11 cellular contexts compared by ENCODE assay signal in the genomic region with DNA sequence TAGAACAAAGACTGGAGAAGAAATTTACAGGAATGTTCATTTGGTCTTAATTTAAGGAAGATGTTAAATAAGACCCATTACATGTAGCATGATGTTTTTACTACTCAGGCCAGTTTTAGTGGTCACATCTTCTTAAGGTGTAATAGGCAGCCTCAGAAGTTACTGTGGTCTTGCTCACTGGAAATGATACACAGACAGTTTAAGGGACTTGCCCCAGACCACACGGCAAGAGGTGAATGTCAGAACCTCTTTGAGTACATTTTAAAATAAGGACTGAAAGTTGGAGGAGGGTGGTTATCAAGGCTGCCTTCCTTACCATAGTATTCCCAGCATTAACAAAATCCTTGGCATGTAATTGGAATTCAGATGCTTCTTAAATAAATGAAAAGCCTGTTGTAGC. TPM values are rescaled to one million over a fixed set of nuclear protein-coding genes. Genes with fewer than 3 reads are reported as not detected.
DNase-seq lines count a peak whose midpoint lies in the region; ATAC-seq and TF ChIP-seq lines count a peak whose summit lies in the region.
"Had no signal": no experiment of that assay in that cellular context is flagged by ENCODE, and none has a peak within 500 bp of the region (broad histone marks: within the 10 kb centered on the region; RNA-seq: fewer than 3 reads in every experiment).

No MANE protein-coding gene starts in this region.

- peak; percentile 80 for ATAC-seq in GM18505 (IDR thresholded peaks at IDR 0.05; ENCODE audit: unreplicated experiment)
- ATAC-seq in GM21360 (IDR thresholded peaks at IDR 0.05; ENCODE audit: unreplicated experiment) = peak; percentile 74
- ATAC-seq in HG02943 (IDR thresholded peaks at IDR 0.05; ENCODE audit: low read depth, unreplicated experiment) = peak; percentile 83
- ATAC-seq in HG03575 (IDR thresholded peaks at IDR 0.05; ENCODE audit: extremely low read depth, insufficient number of reproducible peaks, low FRiP score, unreplicated experiment) = peak; percentile 62
- no peak for ATAC-seq in left ventricle myocardium superior

- H3K27me3 Mint-ChIP-seq in activated CD4-positive, alpha-beta T cell treated with anti-CD3 and anti-CD28 coated beads, Interleukin-2, amount 10 ng/mL, durations not matched to agents 24 days and 14 days = no peaks in the 10 kb centered on the region
- no peaks in the 10 kb centered on the region for H3K27me3 Mint-ChIP-seq in activated naive CD8-positive, alpha-beta T cell treated with anti-CD3 and anti-CD28 coated beads for 36 hours

- peaks cover 4% of the 10 kb centered on the region for H3K9me3 Mint-ChIP-seq in activated CD4-positive, alpha-beta T cell treated with anti-CD3 and anti-CD28 coated beads, Interleukin-2, amount 10 ng/mL, durations not matched to agents 24 days and 14 days
- H3K9me3 Mint-ChIP-seq in activated naive CD8-positive, alpha-beta T cell treated with anti-CD3 and anti-CD28 coated beads for 36 hours = no peaks in the 10 kb centered on the region

- no peak for TF ChIP-seq POLR2A in GM18505 (IDR thresholded peaks at IDR 0.05; ENCODE audit: borderline replicate concordance, extremely low read depth, insufficient read depth, insufficient read length)

- no peaks in the 10 kb centered on the region for H3K4me1 Mint-ChIP-seq in activated CD4-positive, alpha-beta T cell treated with anti-CD3 and anti-CD28 coated beads, Interleukin-2, amount 10 ng/mL, durations not matched to agents 24 days and 14 days
- no peaks in the 10 kb centered on the region for H3K4me1 Mint-ChIP-seq in activated naive CD8-positive, alpha-beta T cell treated with anti-CD3 and anti-CD28 coated beads for 36 hours

- no peak overlapping the region for H3K27ac Mint-ChIP-seq in activated CD4-positive, alpha-beta T cell treated with anti-CD3 and anti-CD28 coated beads, Interleukin-2, amount 10 ng/mL, durations not matched to agents 24 days and 14 days
- no peak overlapping the region for H3K27ac Mint-ChIP-seq in activated naive CD8-positive, alpha-beta T cell treated with anti-CD3 and anti-CD28 coated beads for 36 hours

- DNase-seq in activated CD4-positive, alpha-beta T cell treated with anti-CD3 and anti-CD28 coated beads, Interleukin-2, amount 10 ng/mL, durations not matched to agents 24 days and 14 days = no peak
- DNase-seq in stimulated activated CD4-positive, alpha-beta T cell treated with anti-CD3 and anti-CD28 coated beads, Interleukin-4, amount 100 ng/mL, for 4 hours = no peak
- DNase-seq in left ventricle myocardium superior = no peak
- no peak for DNase-seq in activated naive CD8-positive, alpha-beta T cell treated with anti-CD3 and anti-CD28 coated beads for 36 hours
- DNase-seq: NCI-H1436 treated with DMSO at 0.1 percent for 48 hours, OCI-M1, uterus had no signal

- intact Hi-C loops in activated CD4-positive, alpha-beta T cell treated with anti-CD3 and anti-CD28 coated beads, Interleukin-2, amount 10 ng/mL, durations not matched to agents 24 days and 14 days (cut with micrococcal nuclease) = no loop called here
- intact Hi-C loops in left ventricle myocardium superior (cut with micrococcal nuclease) = no loop called here

- H3K4me3 Mint-ChIP-seq in activated CD4-positive, alpha-beta T cell treated with anti-CD3 and anti-CD28 coated beads, Interleukin-2, amount 10 ng/mL, durations not matched to agents 24 days and 14 days = no peak overlapping the region
- no peak overlapping the region for H3K4me3 Mint-ChIP-seq in activated naive CD8-positive, alpha-beta T cell treated with anti-CD3 and anti-CD28 coated beads for 36 hours

- no peaks in the 10 kb centered on the region for H3K36me3 Mint-ChIP-seq in activated CD4-positive, alpha-beta T cell treated with anti-CD3 and anti-CD28 coated beads, Interleukin-2, amount 10 ng/mL, durations not matched to agents 24 days and 14 days (ENCODE audit: low read depth)
- no peaks in the 10 kb centered on the region for H3K36me3 Mint-ChIP-seq in activated naive CD8-positive, alpha-beta T cell treated with anti-CD3 and anti-CD28 coated beads for 36 hours

RNA-seq across cellular contexts. Expression of a gene that starts 37.9 kb away (rescaled TPM):
- total RNA-seq in activated CD4-positive, alpha-beta T cell treated with anti-CD3 and anti-CD28 coated beads, Interleukin-2, amount 10 ng/mL, durations not matched to agents 24 days and 14 days = not detected in 2 replicates
- 7.3 TPM for total RNA-seq in left ventricle myocardium superior
- total RNA-seq in activated naive CD8-positive, alpha-beta T cell treated with anti-CD3 and anti-CD28 coated beads for 36 hours = under 1 TPM; 0.21 to 0.80 TPM
